Comparison of ENCODE assay signal across 19 cellular contexts in genomic region chr7:27400168-27400567, GRCh38.
"Had no signal": no experiment of that assay in that cellular context is flagged by ENCODE, and none has a peak within 500 bp of the region (broad histone marks: within the 10 kb centered on the region; RNA-seq: fewer than 3 reads in every experiment).

No MANE protein-coding gene starts in this region.

- H3K4me3 ChIP-seq: dorsolateral prefrontal cortex, hepatocyte, spleen, upper lobe of right lung had no signal

- H3K4me1 Mint-ChIP-seq: activated naive CD4-positive, alpha-beta T cell treated with anti-CD3 and anti-CD28 coated beads, Interleukin-2, amount 10 ng/mL, durations not matched to agents 7 days and 5 days; activated naive CD8-positive, alpha-beta T cell treated with anti-CD3 and anti-CD28 coated beads, Interleukin-2, amount 50 U/mL, for 24 hours; brain; naive thymus-derived CD8-positive, alpha-beta T cell had no signal

- H3K4me2 ChIP-seq: hepatocyte had no signal

- H3K36me3 ChIP-seq: neutrophil, spleen, upper lobe of right lung had no signal

- H3K27me3 ChIP-seq: hepatocyte, neutrophil, spleen, upper lobe of right lung had no signal

- H3K79me2 ChIP-seq: hepatocyte had no signal

- H3K9me3 ChIP-seq: neutrophil, spleen, upper lobe of right lung had no signal

- H3K36me3 Mint-ChIP-seq: activated naive CD4-positive, alpha-beta T cell treated with anti-CD3 and anti-CD28 coated beads, Interleukin-2, amount 10 ng/mL, durations not matched to agents 7 days and 5 days; brain; naive thymus-derived CD8-positive, alpha-beta T cell; stimulated activated memory B cell treated with anti-CD40 and anti-IgM and Interleukin-4, amounts not matched to agents 10 μg/mL and 1 μg/mL and 100 μg/mL, for 72 hours had no signal

- H3K27ac Mint-ChIP-seq: activated B cell treated with CpG ODN at 0.5 μM for 24 hours; activated naive CD4-positive, alpha-beta T cell treated with anti-CD3 and anti-CD28 coated beads, Interleukin-2, amount 10 ng/mL, durations not matched to agents 7 days and 5 days; activated naive CD8-positive, alpha-beta T cell treated with anti-CD3 and anti-CD28 coated beads, Interleukin-2, amount 50 U/mL, for 24 hours; brain; naive thymus-derived CD8-positive, alpha-beta T cell; stimulated activated memory B cell treated with anti-CD40 and anti-IgM and Interleukin-4, amounts not matched to agents 10 μg/mL and 1 μg/mL and 100 μg/mL, for 72 hours had no signal

- H3K4me3 Mint-ChIP-seq: activated B cell treated with CpG ODN at 0.5 μM for 24 hours; activated naive CD4-positive, alpha-beta T cell treated with anti-CD3 and anti-CD28 coated beads, Interleukin-2, amount 10 ng/mL, durations not matched to agents 7 days and 5 days; activated naive CD8-positive, alpha-beta T cell treated with anti-CD3 and anti-CD28 coated beads, Interleukin-2, amount 50 U/mL, for 24 hours; activated T-cell treated with anti-CD3 and anti-CD28 coated beads, Interleukin-2, amount 50 U/mL, for 4 hours; brain; naive thymus-derived CD8-positive, alpha-beta T cell; stimulated activated memory B cell treated with anti-CD40 and anti-IgM and Interleukin-4, amounts not matched to agents 10 μg/mL and 1 μg/mL and 100 μg/mL, for 72 hours had no signal

- DNase-seq: activated B cell treated with CpG ODN at 0.5 μM for 24 hours; activated CD4-positive, alpha-beta T cell treated with anti-CD3 and anti-CD28 coated beads for 48 hours; activated CD8-positive, alpha-beta memory T cell treated with anti-CD3 and anti-CD28 coated beads, Interleukin-2, amount 50 U/mL, for 4 hours; activated naive CD4-positive, alpha-beta T cell treated with anti-CD3 and anti-CD28 coated beads, Interleukin-2, amount 10 ng/mL, durations not matched to agents 7 days and 5 days; activated naive CD8-positive, alpha-beta T cell treated with anti-CD3 and anti-CD28 coated beads, Interleukin-2, amount 50 U/mL, for 24 hours; activated T-cell treated with anti-CD3 and anti-CD28 coated beads, Interleukin-2, amount 50 U/mL, for 4 hours; anterior cingulate cortex; central memory CD4-positive, alpha-beta T cell; dorsolateral prefrontal cortex; mesenchymal stem cell; naive thymus-derived CD8-positive, alpha-beta T cell; posterior cingulate gyrus; spleen; stimulated activated CD4-positive, alpha-beta T cell treated with anti-CD3 and anti-CD28 coated beads, Interleukin-4, amount 100 ng/mL, for 4 hours; upper lobe of right lung had no signal

- H3K9me3 Mint-ChIP-seq: activated B cell treated with CpG ODN at 0.5 μM for 24 hours; activated naive CD4-positive, alpha-beta T cell treated with anti-CD3 and anti-CD28 coated beads, Interleukin-2, amount 10 ng/mL, durations not matched to agents 7 days and 5 days had no signal

- H3K27ac ChIP-seq: dorsolateral prefrontal cortex, hepatocyte, neutrophil, spleen, upper lobe of right lung had no signal
